ENCODE assay signal across 15 cellular contexts in the genomic region with DNA sequence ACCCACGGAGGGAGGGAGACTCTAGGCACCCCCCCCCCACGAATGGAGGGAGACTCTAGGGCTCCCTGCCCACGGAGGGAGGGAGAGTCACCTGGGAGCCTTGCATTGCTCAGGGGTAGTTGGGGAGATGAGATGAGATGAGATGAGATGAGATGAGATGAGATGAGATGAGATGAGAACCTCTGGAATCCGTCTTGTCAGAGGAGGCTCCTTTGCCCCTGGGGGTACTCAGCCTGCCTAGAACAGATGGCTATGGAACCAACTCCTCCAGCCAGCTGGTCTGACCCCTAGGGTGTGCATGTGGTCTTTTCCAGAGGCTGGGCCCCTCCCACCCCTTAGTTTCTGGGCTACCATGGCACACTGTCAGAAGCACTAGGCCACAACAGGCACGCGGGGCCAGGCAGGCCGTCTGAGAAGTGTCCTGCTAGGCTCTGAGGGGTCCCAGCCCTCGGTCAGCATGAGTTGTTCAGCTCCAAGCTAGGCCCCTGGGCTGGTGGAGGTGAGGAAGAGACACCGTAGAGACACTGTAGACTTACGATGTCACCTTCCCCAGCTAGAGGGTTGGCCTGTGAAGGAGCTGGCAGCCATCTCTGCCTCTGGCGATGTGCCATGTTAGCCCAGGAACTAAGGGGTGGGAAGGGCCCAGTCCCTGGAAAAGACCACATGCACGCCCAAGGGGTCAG. TPM values are rescaled to one million over a fixed set of nuclear protein-coding genes. Genes with fewer than 3 reads are reported as not detected.
A peak's percentile ranks its signal among the peaks of the same experiment; 100 is the strongest.
DNase-seq lines count a peak whose midpoint lies in the region; ATAC-seq, FAIRE-seq and TF ChIP-seq lines count a peak whose summit lies in the region.
"Had no signal": no experiment of that assay in that cellular context is flagged by ENCODE, and none has a peak within 500 bp of the region (broad histone marks: within the 10 kb centered on the region; RNA-seq: fewer than 3 reads in every experiment).

No MANE protein-coding gene starts in this region.

- CTCF ChIA-PET in K562 (lab: Yijun Ruan, JAX; ENCODE audit: low intra/inter-chr PET ratio) = no interaction called here

- H3K36me3 ChIP-seq in K562 (ENCODE audit: control insufficient read depth, insufficient read depth, low read length) (no peaks in the 10 kb centered on the region), mucosa of rectum (ENCODE audit: control insufficient read depth in 2 of 2, insufficient read depth in 2 of 2, low read length in 2 of 2) (peaks cover 3 to 9% of the 10 kb centered on the region in 2 donors)

- H3K9me1 ChIP-seq in K562 (ENCODE audit: control insufficient read depth, insufficient read depth, low read length) = no peaks in the 10 kb centered on the region

- no peak overlapping the region for H3K4me2 ChIP-seq in K562 (ENCODE audit: insufficient read depth, low read length)

- intact Hi-C loops in K562 (cut with micrococcal nuclease) = no loop called here

- no peaks in the 10 kb centered on the region for H4K20me1 ChIP-seq in K562 (replicated peaks; ENCODE audit: control insufficient read depth, insufficient read depth, low read length)

- peaks cover 6 to 22% of the 10 kb centered on the region in 2 experiments for H3K4me1 ChIP-seq in K562 (replicated peaks in 1 of 2; ENCODE audit: control insufficient read depth in 2 of 2, insufficient read depth in 2 of 2, low read length in 2 of 2)
- peaks cover 63 to 75% of the 10 kb centered on the region in 2 donors for H3K4me1 ChIP-seq in mucosa of rectum (ENCODE audit: control insufficient read depth in 2 of 2, insufficient read depth in 2 of 2, low read length in 2 of 2)

- no peaks in the 10 kb centered on the region for H3K79me2 ChIP-seq in K562 (ENCODE audit: control insufficient read depth, insufficient read depth, low read length)

- in situ Hi-C loops in K562 (cut with MboI) = no loop called here

- H3K4me3 ChIP-seq in K562 (no peak overlapping the region), mucosa of rectum (ENCODE audit: low read length in 2 of 2) (peak overlapping the region in 1 of 2 donors; percentile 7)

- no peak for TF ChIP-seq POLR2A in K562 (conservative IDR thresholded peaks at IDR 0.05)

- 37% methylated on average over 12 of the region's 12 CpGs for WGBS in K562 (ENCODE audit: insufficient coverage, low coverage, missing lambda C conversion rate)

- 0 out of 4 replicates have a peak overlapping the region, but pooled peaks of 1 of the 2 experiments have one; percentile 0 for H3K9ac ChIP-seq in K562 (ENCODE audit: insufficient read depth in 1 of 2, low read depth in 2 of 2, low read length in 2 of 2)
- peak overlapping the region; percentile 42 to 49 for H3K9ac ChIP-seq in mucosa of rectum (ENCODE audit: low read depth in 1 of 2, low read length in 2 of 2)

- H2AFZ ChIP-seq in K562 (ENCODE audit: low read depth, low read length) = no peak overlapping the region

- POLR2A ChIA-PET in K562 (lab: Yijun Ruan, JAX) = interaction anchor here (0.6 to 0.9 kb wide), 4 partner anchors 10 to 27 kb away, joined by 3 to 5 read pairs (median 4); no protein-coding TSS in a partner anchor

- BruUV-seq in K562 (replicated peaks; lab: Mats Ljungman, UMichigan) = no TSS peak

- H3K9me3 ChIP-seq in K562 (replicated peaks; ENCODE audit: control insufficient read depth, insufficient read depth, low read depth, low read length) (no peaks in the 10 kb centered on the region), mucosa of rectum (ENCODE audit: control insufficient read depth in 2 of 2, low read length in 2 of 2) (no peaks in the 10 kb centered on the region)

- TF ChIP-seq EP300 in K562 (IDR thresholded peaks at IDR 0.05; ENCODE audit: low read length) = no peak

- TF ChIP-seq CTCF in K562 (IDR thresholded peaks at IDR 0.05 in 2 of 3, conservative IDR thresholded peaks at IDR 0.05 in 1 of 3; ENCODE audit: insufficient read depth in 2 of 3, low read depth in 1 of 3, low read length in 3 of 3) = no peak

- no peak for FAIRE-seq in K562 (lab: Jason Lieb, UNC)
- FAIRE-seq: keratinocyte had no signal

- H3K27me3 ChIP-seq in K562 (ENCODE audit: control insufficient read depth in 2 of 2, insufficient read depth in 2 of 2, low read length in 2 of 2) (no peaks in the 10 kb centered on the region), mucosa of rectum (ENCODE audit: control insufficient read depth in 2 of 2, insufficient read depth in 2 of 2, low read length in 2 of 2) (no peaks in the 10 kb centered on the region)

- ATAC-seq in K562 = no peak
- no peak for ATAC-seq in GM21576 (IDR thresholded peaks at IDR 0.05; ENCODE audit: unreplicated experiment)
- ATAC-seq: WTC11 had no signal

- H3K27ac ChIP-seq in K562 (ENCODE audit: extremely low read depth, low read depth, low read length) (no peak overlapping the region), mucosa of rectum (ENCODE audit: low read depth in 2 of 2, low read length in 2 of 2) (peak overlapping the region; percentile 93 to 95), substantia nigra (ENCODE audit: low read depth, low read length, poor library complexity, severe bottlenecking) (peak overlapping the region; percentile 56)

- DNase-seq in DMS 273 treated with DMSO at 0.1 percent for 48 hours (lab: John Stamatoyannopoulos, UW) (peak; percentile 41), K562 (ENCODE audit: extremely low read depth in 1 of 4, low spot score in 3 of 4) (no peak), substantia nigra (lab: John Stamatoyannopoulos, UW) (peak in 1 of 49 donors; percentile 76), COLO668 (lab: John Stamatoyannopoulos, UW; ENCODE audit: unreplicated experiment) (no peak)
- no peak for DNase-seq in activated CD8-positive, alpha-beta memory T cell treated with anti-CD3 and anti-CD28 coated beads for 24 hours
- DNase-seq: activated CD8-positive, alpha-beta memory T cell treated with anti-CD3 and anti-CD28 coated beads, Interleukin-2, amount 50 U/mL, for 48 hours; DND-41; H9; Kasumi-1; NCI-H146; stimulated activated CD4-positive, alpha-beta T cell treated with anti-CD3 and anti-CD28 coated beads, Interleukin-1b, Interleukin-23, amount 100 ng/mL, for 48 hours had no signal

- no peak for TF ChIP-seq RAD21 in K562 (CRISPR knock-in tag; conservative IDR thresholded peaks at IDR 0.05 in 1 of 2, IDR thresholded peaks at IDR 0.05 in 1 of 2)

TF ChIP-seq in K562, 482 proteins besides CTCF, POLR2A, EP300 and RAD21 (continues in another document):
- TF ChIP-seq ZNF408 (CRISPR knock-in tag; IDR thresholded peaks at IDR 0.05; ENCODE audit: low read depth) = no peak
- TF ChIP-seq, protein P1, sequence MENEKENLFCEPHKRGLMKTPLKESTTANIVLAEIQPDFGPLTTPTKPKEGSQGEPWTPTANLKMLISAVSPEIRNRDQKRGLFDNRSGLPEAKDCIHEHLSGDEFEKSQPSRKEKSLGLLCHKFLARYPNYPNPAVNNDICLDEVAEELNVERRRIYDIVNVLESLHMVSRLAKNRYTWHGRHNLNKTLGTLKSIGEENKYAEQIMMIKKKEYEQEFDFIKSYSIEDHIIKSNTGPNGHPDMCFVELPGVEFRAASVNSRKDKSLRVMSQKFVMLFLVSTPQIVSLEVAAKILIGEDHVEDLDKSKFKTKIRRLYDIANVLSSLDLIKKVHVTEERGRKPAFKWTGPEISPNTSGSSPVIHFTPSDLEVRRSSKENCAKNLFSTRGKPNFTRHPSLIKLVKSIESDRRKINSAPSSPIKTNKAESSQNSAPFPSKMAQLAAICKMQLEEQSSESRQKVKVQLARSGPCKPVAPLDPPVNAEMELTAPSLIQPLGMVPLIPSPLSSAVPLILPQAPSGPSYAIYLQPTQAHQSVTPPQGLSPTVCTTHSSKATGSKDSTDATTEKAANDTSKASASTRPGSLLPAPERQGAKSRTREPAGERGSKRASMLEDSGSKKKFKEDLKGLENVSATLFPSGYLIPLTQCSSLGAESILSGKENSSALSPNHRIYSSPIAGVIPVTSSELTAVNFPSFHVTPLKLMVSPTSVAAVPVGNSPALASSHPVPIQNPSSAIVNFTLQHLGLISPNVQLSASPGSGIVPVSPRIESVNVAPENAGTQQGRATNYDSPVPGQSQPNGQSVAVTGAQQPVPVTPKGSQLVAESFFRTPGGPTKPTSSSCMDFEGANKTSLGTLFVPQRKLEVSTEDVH (IDR thresholded peaks at IDR 0.05; ENCODE audit: low read depth, partially characterized antibody) = no peak

RNA-seq across cellular contexts. Expression of a gene that starts 8.8 kb away (rescaled TPM):
- total RNA-seq in K562 (2011; cell fraction: chromatin; rRNA removed; ENCODE audit: low replicate concordance) = 0.95 TPM in 1 of 2 replicates, not detected in the other
- 0.17 and 0.66 TPM in 2 replicates for total RNA-seq in K562 (2011; cell fraction: nucleolus; rRNA removed)
- 0.38 TPM in 1 of 2 replicates, not detected in the other for total RNA-seq in K562 (2011; cell fraction: nucleoplasm; rRNA removed)
- total RNA-seq in K562 (2014; rRNA removed) (0.78 and 1.0 TPM in 2 replicates), K562 (2014; rRNA removed; fragmentation: Illumina TruSeq; extraction: Trizol) (0.33 and 0.35 TPM in 2 replicates), K562 (2015; rRNA removed; fragmentation: Illumina TruSeq; extraction: Trizol) (0.19 and 0.36 TPM in 2 replicates), K562 (2021) (0.53 and 0.83 TPM in 2 replicates)
- polyA plus RNA-seq in K562 (2011; rRNA removed) (0.45 and 0.64 TPM in 2 replicates), K562 (2014; fragmentation: Illumina TruSeq; extraction: Trizol) (0.26 and 0.45 TPM in 2 replicates), K562 (2014; fragmentation: Nextera tagmentation; extraction: Ambion mirVana) (not detected), K562 (2014; rRNA removed) (0.36 and 1.2 TPM in 2 replicates)
- polyA plus RNA-seq in K562 (2011; cell fraction: cytosol; rRNA removed) = 0.81 and 0.88 TPM in 2 replicates
- 0.71 and 0.73 TPM in 2 replicates for polyA plus RNA-seq in K562 (2011; cell fraction: nucleus; rRNA removed)
- polyA plus RNA-seq in K562 (2012) = 0.59 and 0.89 TPM in 2 replicates
- polyA minus RNA-seq in K562 (2011; rRNA and poly(A)+ RNA removed) = 0.48 and 0.53 TPM in 2 replicates
- 0.95 and 2.6 TPM in 2 replicates for polyA minus RNA-seq in K562 (2011; cell fraction: cytosol; rRNA and poly(A)+ RNA removed)
- 1.1 TPM in 2 replicates for polyA minus RNA-seq in K562 (2011; cell fraction: nucleus; rRNA and poly(A)+ RNA removed)

RNA-seq across cellular contexts. Expression of a gene that starts 43.3 kb away (rescaled TPM):
- not detected in 2 replicates for total RNA-seq in K562 (2011; cell fraction: chromatin; rRNA removed; ENCODE audit: low replicate concordance)
- total RNA-seq in K562 (2011; cell fraction: nucleolus; rRNA removed) = not detected in 2 replicates
- not detected in 2 replicates for total RNA-seq in K562 (2011; cell fraction: nucleoplasm; rRNA removed)
- total RNA-seq in K562 (2014; rRNA removed) (not detected in 2 replicates), K562 (2014; rRNA removed; fragmentation: Illumina TruSeq; extraction: Trizol) (not detected in 2 replicates), K562 (2015; rRNA removed; fragmentation: Illumina TruSeq; extraction: Trizol) (not detected in 2 replicates), K562 (2021) (not detected in 2 replicates)
- polyA plus RNA-seq in K562 (2011; rRNA removed) (not detected in 2 replicates), K562 (2014; fragmentation: Illumina TruSeq; extraction: Trizol) (not detected in 2 replicates), K562 (2014; fragmentation: Nextera tagmentation; extraction: Ambion mirVana) (not detected), K562 (2014; rRNA removed) (not detected in 2 replicates)
- not detected in 2 replicates for polyA plus RNA-seq in K562 (2011; cell fraction: cytosol; rRNA removed)
- not detected in 2 replicates for polyA plus RNA-seq in K562 (2011; cell fraction: nucleus; rRNA removed)
- 0.20 and 0.22 TPM in 2 replicates for polyA plus RNA-seq in K562 (2012)
- not detected in 2 replicates for polyA minus RNA-seq in K562 (2011; rRNA and poly(A)+ RNA removed)
- not detected in 2 replicates for polyA minus RNA-seq in K562 (2011; cell fraction: cytosol; rRNA and poly(A)+ RNA removed)
- polyA minus RNA-seq in K562 (2011; cell fraction: nucleus; rRNA and poly(A)+ RNA removed) = not detected in 2 replicates
- total RNA-seq: H9 had no signal
